17 cellular contexts compared by ENCODE assay signal in genomic region chr2:29207352-29207751, GRCh38.
A peak's percentile ranks its signal among the peaks of the same experiment; 100 is the strongest.
DNase-seq lines count a peak whose midpoint lies in the region; ATAC-seq, FAIRE-seq and TF ChIP-seq lines count a peak whose summit lies in the region.
"Had no signal": no experiment of that assay in that cellular context is flagged by ENCODE, and none has a peak within 500 bp of the region (broad histone marks: within the 10 kb centered on the region; RNA-seq: fewer than 3 reads in every experiment).

No MANE protein-coding gene starts in this region.

- TF ChIP-seq CTCF in Calu3 (IDR thresholded peaks at IDR 0.05; ENCODE audit: unreplicated experiment), result no peak
- no peak for TF ChIP-seq CTCF in HFFc6 (IDR thresholded peaks at IDR 0.05)
- no peak for TF ChIP-seq CTCF in astrocyte (IDR thresholded peaks at IDR 0.05; ENCODE audit: insufficient read depth, low read depth, low read length)

- no peaks in the 10 kb centered on the region for H3K9me3 ChIP-seq in astrocyte (ENCODE audit: insufficient read depth, low read depth, low read length)
- H3K9me3 ChIP-seq: A549; BLaER1 treated with 17β-estradiol and CSF1 and Interleukin-3, amounts not matched to agents 10 nM and 100 nM; HAP-1 had no signal

- H3K4me3 Mint-ChIP-seq in Calu3 (ENCODE audit: low read depth, unreplicated experiment), result no peak overlapping the region
- H3K4me3 Mint-ChIP-seq in HFFc6, result no peak overlapping the region
- no peak overlapping the region for H3K4me3 Mint-ChIP-seq in astrocyte (ENCODE audit: unreplicated experiment)
- H3K4me3 Mint-ChIP-seq: CD4-positive, CD25-positive, alpha-beta regulatory T cell had no signal

- H3K9me3 Mint-ChIP-seq in Calu3 (ENCODE audit: low read depth, unreplicated experiment) (no peaks in the 10 kb centered on the region), HFFc6 (no peaks in the 10 kb centered on the region), astrocyte (ENCODE audit: unreplicated experiment) (peaks cover 3% of the 10 kb centered on the region)
- H3K9me3 Mint-ChIP-seq: CD4-positive, CD25-positive, alpha-beta regulatory T cell had no signal

- DNase-seq in Calu3, result no peak
- DNase-seq in HFFc6, result peak; percentile 7
- peak; percentile 14 for DNase-seq in astrocyte (ENCODE audit: low read depth)
- DNase-seq in activated CD8-positive, alpha-beta memory T cell treated with anti-CD3 and anti-CD28 coated beads for 24 hours, result no peak
- DNase-seq: AML-193; CD4-positive, CD25-positive, alpha-beta regulatory T cell; DMS 273 treated with DMSO at 0.1 percent for 48 hours had no signal

- BruUV-seq in Calu3 (replicated peaks; lab: Mats Ljungman, UMichigan), result no TSS peak

- intact Hi-C loops in Calu3 (cut with micrococcal nuclease; ENCODE audit: unreplicated experiment), result no loop called here

- no peak overlapping the region for H3K9ac ChIP-seq in astrocyte (ENCODE audit: low read length)
- H3K9ac ChIP-seq: BLaER1 treated with 17β-estradiol and CSF1 and Interleukin-3, amounts not matched to agents 10 nM and 100 nM had no signal

- FAIRE-seq in astrocyte (lab: Jason Lieb, UNC), result no peak
- FAIRE-seq: A549, G401.6, GM12891, H1, K562 had no signal

- H4K20me1 ChIP-seq in astrocyte (ENCODE audit: insufficient read depth, low read length), result no peaks in the 10 kb centered on the region
- H4K20me1 ChIP-seq: BLaER1 treated with 17β-estradiol and CSF1 and Interleukin-3, amounts not matched to agents 10 nM and 100 nM had no signal

- no peaks in the 10 kb centered on the region for H3K79me2 ChIP-seq in astrocyte (ENCODE audit: insufficient read depth, low read length)

- H3K27me3 Mint-ChIP-seq in Calu3 (ENCODE audit: unreplicated experiment) (no peaks in the 10 kb centered on the region), HFFc6 (ENCODE audit: insufficient read depth) (no peaks in the 10 kb centered on the region), astrocyte (ENCODE audit: low read depth, unreplicated experiment) (peaks cover 2% of the 10 kb centered on the region)
- H3K27me3 Mint-ChIP-seq: CD4-positive, CD25-positive, alpha-beta regulatory T cell had no signal

- H3K27ac ChIP-seq in astrocyte (ENCODE audit: low read depth, low read length), result no peak overlapping the region
- H3K27ac ChIP-seq: A549; BLaER1 treated with 17β-estradiol and CSF1 and Interleukin-3, amounts not matched to agents 10 nM and 100 nM; HL-60 had no signal

- H2AFZ ChIP-seq in astrocyte (ENCODE audit: low read depth, low read length), result no peak overlapping the region

- H3K4me1 Mint-ChIP-seq in Calu3 (ENCODE audit: low read depth, unreplicated experiment) (no peaks in the 10 kb centered on the region), HFFc6 (ENCODE audit: low read depth) (peaks cover 23% of the 10 kb centered on the region), astrocyte (ENCODE audit: low read depth, unreplicated experiment) (peaks cover 11% of the 10 kb centered on the region)
- H3K4me1 Mint-ChIP-seq: CD4-positive, CD25-positive, alpha-beta regulatory T cell had no signal

- H3K4me3 ChIP-seq in astrocyte (ENCODE audit: insufficient read depth, low read depth, low read length), result no peak overlapping the region
- H3K4me3 ChIP-seq: A549; BLaER1 treated with 17β-estradiol and CSF1 and Interleukin-3, amounts not matched to agents 10 nM and 100 nM; HAP-1; K562 had no signal

- ATAC-seq in GM19328 (IDR thresholded peaks at IDR 0.05; ENCODE audit: unreplicated experiment) (no peak), GM19397 (IDR thresholded peaks at IDR 0.05; ENCODE audit: unreplicated experiment) (no peak)
- ATAC-seq: K562 had no signal

- peaks cover 84% of the 10 kb centered on the region for H3K36me3 Mint-ChIP-seq in Calu3 (ENCODE audit: insufficient read depth, unreplicated experiment)
- H3K36me3 Mint-ChIP-seq in HFFc6 (ENCODE audit: low read depth), result 0 out of 2 replicates have a peak, but pooled peaks cover 6% of the 10 kb centered on the region
- H3K36me3 Mint-ChIP-seq in astrocyte (ENCODE audit: low read depth, unreplicated experiment), result no peaks in the 10 kb centered on the region

- no peaks in the 10 kb centered on the region for H3K27me3 ChIP-seq in astrocyte (ENCODE audit: insufficient read depth, low read length)
- H3K27me3 ChIP-seq: BLaER1 treated with 17β-estradiol and CSF1 and Interleukin-3, amounts not matched to agents 10 nM and 100 nM had no signal

- H3K4me2 ChIP-seq in astrocyte (ENCODE audit: low read length), result no peak overlapping the region
- H3K4me2 ChIP-seq: A549; BLaER1 treated with 17β-estradiol and CSF1 and Interleukin-3, amounts not matched to agents 10 nM and 100 nM had no signal

- CTCF ChIA-PET in Calu3 (lab: Charles Lee), result interaction anchor here (1.0 kb wide), 1 partner anchor 11 kb away, joined by 3 read pairs; no protein-coding TSS in a partner anchor

- peaks cover 3% of the 10 kb centered on the region for H3K4me1 ChIP-seq in astrocyte (ENCODE audit: insufficient read depth, low read length)
- H3K4me1 ChIP-seq: A549 had no signal

- no peaks in the 10 kb centered on the region for H3K36me3 ChIP-seq in astrocyte (ENCODE audit: insufficient read depth, low read length)
- H3K36me3 ChIP-seq: HAP-1 had no signal

- H3K27ac Mint-ChIP-seq in Calu3 (ENCODE audit: unreplicated experiment) (peak overlapping the region; percentile 54), HFFc6 (no peak overlapping the region; the same call in 1 of the 2 replicates), astrocyte (ENCODE audit: unreplicated experiment) (no peak overlapping the region)

Comparison
In these comparisons a context has a peak if more than half of its experiments do, and no peak if none do; other contexts are left out.
1. DNase-seq: peak in HFFc6 (single experiment) and astrocyte (single experiment); none in Calu3 (single experiment) and activated CD8-positive, alpha-beta memory T cell treated with anti-CD3 and anti-CD28 coated beads for 24 hours (single experiment).